8 cellular contexts compared by ENCODE assay signal in genomic region chr1:26785611-26786436, GRCh38. TPM values are rescaled to one million over a fixed set of nuclear protein-coding genes. Genes with fewer than 3 reads are reported as not detected.
DNase-seq lines count a peak whose midpoint lies in the region; ATAC-seq, FAIRE-seq and TF ChIP-seq lines count a peak whose summit lies in the region.

No MANE protein-coding gene starts in this region.

- in situ Hi-C loops in GM23248 (cut with MboI) = loop anchor here (10.0 kb wide), 1 partner anchor 91 kb away; the partner anchor contains the start of gene ARID1A

- peaks cover 21% of the 10 kb centered on the region for H3K36me3 ChIP-seq in GM23248 (ENCODE audit: low read depth)
- H3K36me3 ChIP-seq in ectodermal cell (ENCODE audit: control insufficient read depth, insufficient read depth, low read length) = peaks cover 7% of the 10 kb centered on the region
- peaks cover 13% of the 10 kb centered on the region for H3K36me3 ChIP-seq in neural cell (ENCODE audit: insufficient read depth, low read length)
- H3K36me3 ChIP-seq in H7 (replicated peaks; ENCODE audit: control insufficient read depth, insufficient read depth, low read length) = peaks cover 1% of the 10 kb centered on the region

- TF ChIP-seq RAD21 in neural cell (conservative IDR thresholded peaks at IDR 0.05) = no peak

- H3K9ac ChIP-seq in GM23248 (peak overlapping the region; percentile 96), neural cell (ENCODE audit: low read length) (peak overlapping the region; percentile 38)

- no peaks in the 10 kb centered on the region for H4K20me1 ChIP-seq in GM23248 (ENCODE audit: insufficient read depth)
- no peaks in the 10 kb centered on the region for H4K20me1 ChIP-seq in neural cell (ENCODE audit: insufficient read depth)

- TF ChIP-seq CTCF in neural cell (IDR thresholded peaks at IDR 0.05; ENCODE audit: poor library complexity, severe bottlenecking) = no peak
- no peak for TF ChIP-seq CTCF in D721Med (IDR thresholded peaks at IDR 0.05; ENCODE audit: insufficient read depth, missing control alignments)

- DNase-seq in GM23248 (peak; percentile 56), NCI-H2029 treated with DMSO at 0.1 percent for 48 hours (lab: John Stamatoyannopoulos, UW) (no peak), D721Med (ENCODE audit: insufficient read length, low spot score) (no peak), H7 (no peak)

- no peak for TF ChIP-seq EP300 in neural cell (conservative IDR thresholded peaks at IDR 0.05; ENCODE audit: poor library complexity, severe bottlenecking)

- H3K27ac ChIP-seq in GM23248 = peak overlapping the region; percentile 98
- peak overlapping the region; percentile 79 for H3K27ac ChIP-seq in ectodermal cell (ENCODE audit: insufficient read depth, low read depth, low read length, poor library complexity, severe bottlenecking)
- H3K27ac ChIP-seq in neural cell (ENCODE audit: low read length) = peak overlapping the region; percentile 96

- H3K27me3 ChIP-seq in GM23248 (replicated peaks; ENCODE audit: insufficient read depth) = no peaks in the 10 kb centered on the region
- no peaks in the 10 kb centered on the region for H3K27me3 ChIP-seq in ectodermal cell (ENCODE audit: control insufficient read depth, insufficient read depth, low read length, poor library complexity, severe bottlenecking)
- no peaks in the 10 kb centered on the region for H3K27me3 ChIP-seq in neural cell (ENCODE audit: insufficient read depth, low read depth, low read length)
- no peaks in the 10 kb centered on the region for H3K27me3 ChIP-seq in H7 (ENCODE audit: control insufficient read depth, insufficient read depth, low read length)

- H2AFZ ChIP-seq in GM23248 = peak overlapping the region; percentile 73; the same call in 1 of the 2 replicates
- H2AFZ ChIP-seq in neural cell (ENCODE audit: low read depth, low read length) = no peak overlapping the region

- H3K4me2 ChIP-seq in GM23248 (ENCODE audit: unreplicated experiment) (peak overlapping the region; percentile 98), neural cell (ENCODE audit: low read length) (no peak overlapping the region)

- peaks cover 35% of the 10 kb centered on the region for H3K79me2 ChIP-seq in GM23248 (ENCODE audit: insufficient read depth)
- peaks cover 4% of the 10 kb centered on the region for H3K79me2 ChIP-seq in neural cell (replicated peaks; ENCODE audit: insufficient read depth, low read length)

- 65% methylated on average over 5 of the region's 5 CpGs for WGBS in GM23248 (ENCODE audit: low coverage in 1 of 2, low lambda C conversion rate in 2 of 2, missing lambda C conversion rate in 2 of 2), 2 experiments
- WGBS in ectodermal cell, 2 experiments = 88 to 90% methylated on average over 5 of the region's 5 CpGs

- H3K9me2 ChIP-seq in GM23248 (ENCODE audit: insufficient read depth) (no peaks in the 10 kb centered on the region), neural cell (ENCODE audit: insufficient read depth, low read length) (no peaks in the 10 kb centered on the region)

- no peak for FAIRE-seq in D721Med (lab: Jason Lieb, UNC)

- ATAC-seq in HG02885 (IDR thresholded peaks at IDR 0.05; ENCODE audit: poor library complexity, unreplicated experiment) = no peak

- H3K4me1 ChIP-seq in GM23248 (ENCODE audit: insufficient read depth) (peaks cover 44% of the 10 kb centered on the region), ectodermal cell (ENCODE audit: control insufficient read depth, insufficient read depth, low read length) (peaks cover 27% of the 10 kb centered on the region)

- H3K4me3 ChIP-seq in GM23248 (0 out of 2 replicates have a peak overlapping the region, but pooled peaks have one; percentile 36), ectodermal cell (ENCODE audit: insufficient read depth, low read depth, low read length) (no peak overlapping the region), neural cell (ENCODE audit: low read length) (peak overlapping the region; percentile 12), H7 (ENCODE audit: insufficient read depth, low read depth, low read length) (no peak overlapping the region)

- H3F3A ChIP-seq in GM23248 (ENCODE audit: insufficient read depth) (peaks cover 71% of the 10 kb centered on the region), neural cell (ENCODE audit: insufficient read depth, low read length, poor library complexity, severe bottlenecking) (no peaks in the 10 kb centered on the region)

- H3K9me3 ChIP-seq in GM23248 (ENCODE audit: low read depth) (no peaks in the 10 kb centered on the region), ectodermal cell (ENCODE audit: control insufficient read depth, low read length) (no peaks in the 10 kb centered on the region), neural cell (ENCODE audit: low read length) (no peaks in the 10 kb centered on the region)

TF ChIP-seq in PFSK-1, 5 proteins besides CTCF, POLR2A, EP300 and RAD21 (continues in another document):
- TF ChIP-seq SIN3A (IDR thresholded peaks at IDR 0.05; ENCODE audit: borderline replicate concordance, insufficient read depth, low read length) (peak; percentile 94), TAF1 (IDR thresholded peaks at IDR 0.05; ENCODE audit: borderline replicate concordance, insufficient read depth, low read length) (peak; percentile 36; the same call in 1 of the 2 replicates), POLR2AphosphoS5 (IDR thresholded peaks at IDR 0.05; ENCODE audit: low read depth, low read length) (peak; percentile 44)

TF ChIP-seq in neural cell, 6 proteins besides CTCF, POLR2A, EP300 and RAD21:
- TF ChIP-seq TAF1 (IDR thresholded peaks at IDR 0.05; ENCODE audit: low read depth) (peak; percentile 43), POLR2AphosphoS5 (IDR thresholded peaks at IDR 0.05) (peak; percentile 42), MXI1 (conservative IDR thresholded peaks at IDR 0.05; ENCODE audit: poor library complexity, severe bottlenecking) (no peak), SMC3 (conservative IDR thresholded peaks at IDR 0.05; ENCODE audit: poor library complexity) (no peak), REST (IDR thresholded peaks at IDR 0.05; ENCODE audit: borderline replicate concordance) (peak; percentile 36), EZH2 (IDR thresholded peaks at IDR 0.05; ENCODE audit: borderline replicate concordance, insufficient read depth, low read length, poor library complexity, severe bottlenecking) (no peak)
TF ChIP-seq in neural cell: peak in this region for 3.

RNA-seq across cellular contexts. Expression of gene PIGV, which starts 1.9 kb away (rescaled TPM):
- total RNA-seq in GM23248 (2014; rRNA removed; shearing (Covaris generic)) = 28.9 and 31.0 TPM in 2 replicates
- polyA plus RNA-seq in GM23248 (2016; fragmentation: Nextera tagmentation; extraction: Ambion mirVana) (20.4 and 21.5 TPM in 2 replicates), neural cell (4.7 and 5.9 TPM in 2 replicates)
- 3.0 TPM for polyA plus RNA-seq in PFSK-1 (2012; ENCODE audit: insufficient read length, low read depth)
- 14.4 TPM for polyA plus RNA-seq in ectodermal cell (2013, experiment 1 of 4)
- polyA plus RNA-seq in ectodermal cell (2013, experiment 2 of 4) = 12.9 TPM
- polyA plus RNA-seq in ectodermal cell (2013, experiment 3 of 4) = 11.8 TPM
- 12.6 TPM for polyA plus RNA-seq in ectodermal cell (2013, experiment 4 of 4)
- polyA minus RNA-seq in neural cell = 7.1 and 7.2 TPM in 2 replicates
- 28.3 TPM in 2 replicates for total RNA-seq in H7 (2014; rRNA removed; shearing (Covaris generic))

RNA-seq across cellular contexts. Expression of gene ZDHHC18, which starts 40.7 kb away (rescaled TPM):
- total RNA-seq in GM23248 (2014; rRNA removed; shearing (Covaris generic)) = 11.6 and 12.8 TPM in 2 replicates
- polyA plus RNA-seq in GM23248 (2016; fragmentation: Nextera tagmentation; extraction: Ambion mirVana) = 1.3 and 1.9 TPM in 2 replicates
- 30.6 TPM for polyA plus RNA-seq in PFSK-1 (2012; ENCODE audit: insufficient read length, low read depth)
- polyA plus RNA-seq in ectodermal cell (2013, experiment 1 of 4) = 62.3 TPM
- polyA plus RNA-seq in ectodermal cell (2013, experiment 2 of 4) = 63.6 TPM
- polyA plus RNA-seq in ectodermal cell (2013, experiment 3 of 4) = 40.0 TPM
- 42.0 TPM for polyA plus RNA-seq in ectodermal cell (2013, experiment 4 of 4)
- polyA plus RNA-seq in neural cell = 23.7 and 27.3 TPM in 2 replicates
- 18.2 and 21.2 TPM in 2 replicates for polyA minus RNA-seq in neural cell
- 45.5 and 50.0 TPM in 2 replicates for total RNA-seq in H7 (2014; rRNA removed; shearing (Covaris generic))

Comparison
In these comparisons a context has a peak if more than half of its experiments do, and no peak if none do; other contexts are left out.
1. H3K4me3 ChIP-seq: peak in GM23248 (single experiment) and neural cell (single experiment); none in ectodermal cell (single experiment) and H7 (single experiment).
2. Peak in every context shown above with its lines, with median percentiles within 50 percentile points of each other: H3K27ac ChIP-seq.